In the genomic region with DNA sequence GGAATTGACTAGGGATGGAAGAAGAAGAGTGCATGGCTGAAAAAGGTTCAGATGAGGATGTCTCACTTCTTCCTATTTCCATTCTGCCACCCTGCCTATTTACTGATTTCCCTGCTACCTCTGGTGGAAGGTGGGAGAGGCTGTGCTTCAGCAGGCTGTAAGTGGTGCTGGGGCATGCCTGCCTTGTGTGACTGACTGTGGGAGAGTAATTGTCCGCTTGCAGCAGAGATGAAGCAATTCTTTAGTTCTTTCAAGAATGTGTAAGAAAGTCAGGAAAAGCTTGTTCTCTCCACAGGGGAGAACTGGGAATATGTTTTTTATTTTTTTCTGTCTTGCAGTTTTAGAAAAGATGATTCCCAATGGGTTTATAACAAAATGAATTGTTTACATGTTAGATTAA, we compare ENCODE assay signal across 19 cellular contexts.
"Had no signal": no experiment of that assay in that cellular context is flagged by ENCODE, and none has a peak within 500 bp of the region (broad histone marks: within the 10 kb centered on the region; RNA-seq: fewer than 3 reads in every experiment).

No MANE protein-coding gene starts in this region.

- H3K4me3 Mint-ChIP-seq: activated naive CD8-positive, alpha-beta T cell treated with anti-CD3 and anti-CD28 coated beads, Interleukin-2, amount 50 U/mL, for 24 hours; activated T-helper 1 cell treated with anti-CD3 and anti-CD28 coated beads, Interleukin-12 subunit alpha, Interleukin-12 subunit beta, Interleukin-2, Interleukin-4 antibody, amounts not matched to agents 30 ng/mL and 10 ng/mL and 1 ng/mL, durations not matched to agents 14 hours and 24 hours and 36 hours; natural killer cell; stimulated activated naive B cell treated with anti-CD40 and anti-IgM and Interleukin-4, amounts not matched to agents 10 μg/mL and 1 μg/mL and 100 μg/mL, for 72 hours had no signal

- H3K4me1 Mint-ChIP-seq: activated naive CD8-positive, alpha-beta T cell treated with anti-CD3 and anti-CD28 coated beads, Interleukin-2, amount 50 U/mL, for 24 hours; natural killer cell; stimulated activated naive B cell treated with anti-CD40 and anti-IgM and Interleukin-4, amounts not matched to agents 10 μg/mL and 1 μg/mL and 100 μg/mL, for 72 hours had no signal

- H3K27me3 Mint-ChIP-seq: progenitor cell of endocrine pancreas had no signal

- H3K4me3 ChIP-seq: breast epithelium, dorsolateral prefrontal cortex, esophagus squamous epithelium had no signal

- ATAC-seq: activated naive CD8-positive, alpha-beta T cell treated with anti-CD3 and anti-CD28 coated beads, Interleukin-2, amount 50 U/mL, for 24 hours; left lobe of liver; natural killer cell; right cardiac atrium; stimulated activated naive B cell treated with anti-CD40 and anti-IgM and Interleukin-4, amounts not matched to agents 10 μg/mL and 1 μg/mL and 100 μg/mL, for 72 hours had no signal

- DNase-seq: activated CD4-positive, alpha-beta T cell treated with anti-CD3 and anti-CD28 coated beads for 48 hours; activated naive CD4-positive, alpha-beta T cell treated with Interleukin-2 at 50 U/mL for 16 hours; activated naive CD8-positive, alpha-beta T cell treated with anti-CD3 and anti-CD28 coated beads, Interleukin-2, amount 50 U/mL, for 24 hours; dorsolateral prefrontal cortex; esophagus squamous epithelium; glutamatergic neuron; mammary epithelial cell; natural killer cell; nucleus accumbens; right cardiac atrium; small intestine; stimulated activated CD4-positive, alpha-beta T cell treated with anti-CD3 and anti-CD28 coated beads, Interleukin-1b, Interleukin-23, amount 100 ng/mL, for 48 hours; stimulated activated naive B cell treated with anti-CD40 and anti-IgM and Interleukin-4, amounts not matched to agents 10 μg/mL and 1 μg/mL and 100 μg/mL, for 72 hours; substantia nigra; trophoblast cell had no signal

- H3K9me3 Mint-ChIP-seq: activated naive CD8-positive, alpha-beta T cell treated with anti-CD3 and anti-CD28 coated beads, Interleukin-2, amount 50 U/mL, for 24 hours; activated T-helper 1 cell treated with anti-CD3 and anti-CD28 coated beads, Interleukin-12 subunit alpha, Interleukin-12 subunit beta, Interleukin-2, Interleukin-4 antibody, amounts not matched to agents 30 ng/mL and 10 ng/mL and 1 ng/mL, durations not matched to agents 14 hours and 24 hours and 36 hours; natural killer cell had no signal

- H3K27ac ChIP-seq: breast epithelium, dorsolateral prefrontal cortex, esophagus squamous epithelium had no signal

- H3K27me3 ChIP-seq: breast epithelium, dorsolateral prefrontal cortex, esophagus squamous epithelium had no signal

- H3K4me1 ChIP-seq: breast epithelium, esophagus squamous epithelium had no signal

- H3K36me3 Mint-ChIP-seq: natural killer cell; stimulated activated naive B cell treated with anti-CD40 and anti-IgM and Interleukin-4, amounts not matched to agents 10 μg/mL and 1 μg/mL and 100 μg/mL, for 72 hours had no signal

- H3K27ac Mint-ChIP-seq: activated naive CD8-positive, alpha-beta T cell treated with anti-CD3 and anti-CD28 coated beads, Interleukin-2, amount 50 U/mL, for 24 hours; activated T-helper 1 cell treated with anti-CD3 and anti-CD28 coated beads, Interleukin-12 subunit alpha, Interleukin-12 subunit beta, Interleukin-2, Interleukin-4 antibody, amounts not matched to agents 30 ng/mL and 10 ng/mL and 1 ng/mL, durations not matched to agents 14 hours and 24 hours and 36 hours; natural killer cell; progenitor cell of endocrine pancreas; stimulated activated naive B cell treated with anti-CD40 and anti-IgM and Interleukin-4, amounts not matched to agents 10 μg/mL and 1 μg/mL and 100 μg/mL, for 72 hours had no signal

- H3K36me3 ChIP-seq: breast epithelium, esophagus squamous epithelium had no signal
